ENCODE assay signal across 11 cellular contexts in genomic region chr1:94734963-94735899, GRCh38.
DNase-seq lines count a peak whose midpoint lies in the region; ATAC-seq and TF ChIP-seq lines count a peak whose summit lies in the region.
"Had no signal": no experiment of that assay in that cellular context is flagged by ENCODE, and none has a peak within 500 bp of the region (broad histone marks: within the 10 kb centered on the region; RNA-seq: fewer than 3 reads in every experiment).

No MANE protein-coding gene starts in this region.

- no peaks in the 10 kb centered on the region for H3K27me3 Mint-ChIP-seq in MCF 10A (ENCODE audit: insufficient read depth, unreplicated experiment)
- peaks cover 37% of the 10 kb centered on the region for H3K27me3 Mint-ChIP-seq in activated T-cell treated with anti-CD3 and anti-CD28 coated beads, Interleukin-2, amount 50 U/mL, for 72 hours (ENCODE audit: low read depth)

- peaks cover 60% of the 10 kb centered on the region for H3K4me1 Mint-ChIP-seq in MCF 10A (ENCODE audit: insufficient read depth, unreplicated experiment)
- peaks cover 16% of the 10 kb centered on the region for H3K4me1 Mint-ChIP-seq in activated T-cell treated with anti-CD3 and anti-CD28 coated beads, Interleukin-2, amount 50 U/mL, for 72 hours (ENCODE audit: low read depth)
- H3K4me1 Mint-ChIP-seq: CD8-positive, alpha-beta memory T cell had no signal

- no peaks in the 10 kb centered on the region for H3K27me3 ChIP-seq in lower lobe of right lung (ENCODE audit: low read depth)

- peak overlapping the region; percentile 54 for H3K27ac ChIP-seq in lower lobe of right lung

- TF ChIP-seq CTCF in MCF 10A (IDR thresholded peaks at IDR 0.05; ENCODE audit: unreplicated experiment) (no peak), lower lobe of right lung (IDR thresholded peaks at IDR 0.05) (no peak)

- no peaks in the 10 kb centered on the region for H3K36me3 ChIP-seq in lower lobe of right lung

- peaks cover 11% of the 10 kb centered on the region for H3K4me1 ChIP-seq in lower lobe of right lung

- in situ Hi-C loops in G401 (cut with HindIII; ENCODE audit: low sequenced_read_pairs), result no loop called here

- no peaks in the 10 kb centered on the region for H3K9me3 ChIP-seq in lower lobe of right lung

- peak; percentile 13 for DNase-seq in stimulated activated CD4-positive, alpha-beta T cell treated with anti-CD3 and anti-CD28 coated beads, Interleukin-15, amount 100 ng/mL, for 24 hours
- no peak for DNase-seq in stimulated activated CD4-positive, alpha-beta T cell treated with anti-CD3 and anti-CD28 coated beads, Interleukin-2, amount 100 ng/mL, for 24 hours
- DNase-seq in MCF 10A (ENCODE audit: unreplicated experiment), result peak; percentile 95
- DNase-seq in lower lobe of right lung, result peak; percentile 64
- no peak for DNase-seq in G401 (ENCODE audit: low spot score)
- DNase-seq in activated T-cell treated with anti-CD3 and anti-CD28 coated beads, Interleukin-2, amount 50 U/mL, for 72 hours, result no peak
- no peak for DNase-seq in NCI-H2196 (lab: John Stamatoyannopoulos, UW; ENCODE audit: unreplicated experiment)
- DNase-seq: activated CD4-positive, alpha-beta T cell treated with anti-CD3 and anti-CD28 coated beads, Interleukin-2, amount 10 ng/mL, durations not matched to agents 24 days and 14 days; CD8-positive, alpha-beta memory T cell; stimulated activated naive CD4-positive, alpha-beta T cell treated with Interleukin-2 at 50 U/mL for 16 hours had no signal

- H3K4me3 ChIP-seq in lower lobe of right lung, result no peak overlapping the region

- H3K9me3 Mint-ChIP-seq in MCF 10A (ENCODE audit: unreplicated experiment), result no peaks in the 10 kb centered on the region
- no peaks in the 10 kb centered on the region for H3K9me3 Mint-ChIP-seq in activated T-cell treated with anti-CD3 and anti-CD28 coated beads, Interleukin-2, amount 50 U/mL, for 72 hours

- CTCF ChIA-PET in MCF 10A (lab: Yijun Ruan, JAX), result interaction anchor here (1.0 to 1.2 kb wide), 3 partner anchors 47 to 212 kb away, joined by 3 to 6 read pairs (median 5); no protein-coding TSS in a partner anchor

- H3K36me3 Mint-ChIP-seq in MCF 10A (ENCODE audit: insufficient read depth, unreplicated experiment), result peaks cover 4% of the 10 kb centered on the region
- no peaks in the 10 kb centered on the region for H3K36me3 Mint-ChIP-seq in activated T-cell treated with anti-CD3 and anti-CD28 coated beads, Interleukin-2, amount 50 U/mL, for 72 hours (ENCODE audit: insufficient read depth in 2 of 2)
- H3K36me3 Mint-ChIP-seq: CD8-positive, alpha-beta memory T cell had no signal

- ATAC-seq in lower lobe of right lung, result peak; percentile 85 to 87
- ATAC-seq in GM21526 (IDR thresholded peaks at IDR 0.05; ENCODE audit: low FRiP score, unreplicated experiment), result no peak
- no peak for ATAC-seq in activated T-cell treated with anti-CD3 and anti-CD28 coated beads, Interleukin-2, amount 50 U/mL, for 72 hours (replicated peaks in 1 of 2)

- H3K27ac Mint-ChIP-seq in MCF 10A (ENCODE audit: low read depth, unreplicated experiment), result peak overlapping the region; percentile 93
- no peak overlapping the region for H3K27ac Mint-ChIP-seq in activated T-cell treated with anti-CD3 and anti-CD28 coated beads, Interleukin-2, amount 50 U/mL, for 72 hours
- H3K27ac Mint-ChIP-seq: activated CD4-positive, alpha-beta T cell treated with anti-CD3 and anti-CD28 coated beads, Interleukin-2, amount 10 ng/mL, durations not matched to agents 24 days and 14 days had no signal

- BruUV-seq in MCF 10A (replicated peaks; lab: Mats Ljungman, UMichigan), result no TSS peak

- POLR2A ChIA-PET in MCF 10A (lab: Yijun Ruan, JAX), result interaction anchor here (0.6 to 1.7 kb wide), 8 partner anchors 8 to 196 kb away, joined by 3 to 9 read pairs (median 4); no protein-coding TSS in a partner anchor

- intact Hi-C loops in MCF 10A (cut with micrococcal nuclease), result loop anchor here (5.0 kb wide), 1 partner anchor 138 kb away; no protein-coding TSS in a partner anchor
- intact Hi-C loops in lower lobe of right lung (cut with DNase I), result no loop called here

- H3K4me3 Mint-ChIP-seq in MCF 10A (ENCODE audit: unreplicated experiment), result peak overlapping the region; percentile 18
- no peak overlapping the region for H3K4me3 Mint-ChIP-seq in activated T-cell treated with anti-CD3 and anti-CD28 coated beads, Interleukin-2, amount 50 U/mL, for 72 hours
- H3K4me3 Mint-ChIP-seq: activated CD4-positive, alpha-beta T cell treated with anti-CD3 and anti-CD28 coated beads, Interleukin-2, amount 10 ng/mL, durations not matched to agents 24 days and 14 days; CD8-positive, alpha-beta memory T cell had no signal

Comparison
In these comparisons a context has a peak if more than half of its experiments do, and no peak if none do; other contexts are left out.
1. DNase-seq: peak in stimulated activated CD4-positive, alpha-beta T cell treated with anti-CD3 and anti-CD28 coated beads, Interleukin-15, amount 100 ng/mL, for 24 hours (single experiment), MCF 10A (single experiment) and lower lobe of right lung (single experiment); none in stimulated activated CD4-positive, alpha-beta T cell treated with anti-CD3 and anti-CD28 coated beads, Interleukin-2, amount 100 ng/mL, for 24 hours (0 of 2), G401 (single experiment), activated T-cell treated with anti-CD3 and anti-CD28 coated beads, Interleukin-2, amount 50 U/mL, for 72 hours (0 of 2) and NCI-H2196 (single experiment).
2. ATAC-seq: peak in lower lobe of right lung (2 of 2); none in GM21526 (single experiment) and activated T-cell treated with anti-CD3 and anti-CD28 coated beads, Interleukin-2, amount 50 U/mL, for 72 hours (0 of 2).